ENCODE assay signal across 9 cellular contexts in genomic region chr1:212794561-212795014, GRCh38. TPM values are rescaled to one million over a fixed set of nuclear protein-coding genes. Genes with fewer than 3 reads are reported as not detected.
A peak's percentile ranks its signal among the peaks of the same experiment; 100 is the strongest.
DNase-seq lines count a peak whose midpoint lies in the region; ATAC-seq and TF ChIP-seq lines count a peak whose summit lies in the region.
"Had no signal": no experiment of that assay in that cellular context is flagged by ENCODE, and none has a peak within 500 bp of the region (broad histone marks: within the 10 kb centered on the region; RNA-seq: fewer than 3 reads in every experiment).

No MANE protein-coding gene starts in this region.

- DNase-seq in Kasumi-1 (lab: John Stamatoyannopoulos, UW) (peak; percentile 90 to 92), H9 (no peak), NCI-H526 treated with DMSO at 0.1 percent for 48 hours (lab: John Stamatoyannopoulos, UW) (no peak)
- DNase-seq in effector memory CD8-positive, alpha-beta T cell: peak in 1 of 3 experiments; percentile 7
- no peak for DNase-seq in stimulated activated CD4-positive, alpha-beta T cell treated with anti-CD3 and anti-CD28 coated beads, Interleukin-2, amount 100 ng/mL, for 48 hours
- no peak for DNase-seq in activated CD4-positive, CD25-positive, alpha-beta regulatory T cell (lab: John Stamatoyannopoulos, UW)

- no peak overlapping the region for H2BK5ac ChIP-seq in H9 (ENCODE audit: insufficient read length, low read length)

- no peak overlapping the region for H3T11ph ChIP-seq in H9 (ENCODE audit: low read length)

- no peak overlapping the region for H3K27ac ChIP-seq in H9 (ENCODE audit: insufficient read length, low read depth, low read length)

- H4K5ac ChIP-seq in H9 (ENCODE audit: insufficient read length, low read depth, low read length): no peak overlapping the region

- H3K9me3 ChIP-seq in H9 (ENCODE audit: control insufficient read depth, low read depth, low read length): no peaks in the 10 kb centered on the region

- H3K23me2 ChIP-seq in H9 (ENCODE audit: insufficient read length, low read depth, low read length, poor library complexity, severe bottlenecking): peaks cover 7% of the 10 kb centered on the region

- no CpG with 5 or more reads among the region's 1 CpG for WGBS in H9 (ENCODE audit: extremely low coverage, insufficient read length, low lambda C conversion rate)

- H3K4ac ChIP-seq in H9 (ENCODE audit: low read depth, low read length): no peak overlapping the region

- H4K91ac ChIP-seq in H9 (ENCODE audit: insufficient read length, low read depth, low read length): no peak overlapping the region

- H2BK12ac ChIP-seq in H9 (ENCODE audit: insufficient read length, low read depth, low read length): no peak overlapping the region

- H3K18ac ChIP-seq in H9 (ENCODE audit: insufficient read length, low read depth, low read length): no peak overlapping the region

- no peak overlapping the region for H3K4me2 ChIP-seq in H9 (ENCODE audit: insufficient read depth, insufficient read length, low read length)

- TF ChIP-seq CTCF in H9 (conservative IDR thresholded peaks at IDR 0.05): no peak

- no peaks in the 10 kb centered on the region for H3K79me1 ChIP-seq in H9 (ENCODE audit: insufficient read depth, low read depth, low read length, poor library complexity, severe bottlenecking)

- H4K20me1 ChIP-seq in H9 (ENCODE audit: control insufficient read depth, insufficient read depth, insufficient read length): no peaks in the 10 kb centered on the region

- no peak overlapping the region for H4K8ac ChIP-seq in H9 (replicated peaks; ENCODE audit: insufficient read length, low read depth, low read length)

- H3K56ac ChIP-seq in H9 (ENCODE audit: insufficient read length, low read depth, low read length): no peak overlapping the region

- H3K4me1 Mint-ChIP-seq in effector memory CD8-positive, alpha-beta T cell (ENCODE audit: low read depth in 2 of 2): peaks cover 30 to 34% of the 10 kb centered on the region in 2 donors
- H3K4me1 Mint-ChIP-seq in H9: peaks cover 8 to 14% of the 10 kb centered on the region in 2 experiments

- H2BK120ac ChIP-seq in H9 (ENCODE audit: low read depth, low read length, poor library complexity, severe bottlenecking): no peak overlapping the region

- no peaks in the 10 kb centered on the region for H3K27me3 Mint-ChIP-seq in effector memory CD8-positive, alpha-beta T cell
- no peaks in the 10 kb centered on the region for H3K27me3 Mint-ChIP-seq in H9 (ENCODE audit: low read depth)

- H3K79me2 ChIP-seq in H9 (ENCODE audit: insufficient read depth, low read length): peaks cover 2% of the 10 kb centered on the region; the same call in 1 of the 2 replicates

- peak overlapping the region in 1 of 2 donors; percentile 32 for H3K4me3 Mint-ChIP-seq in effector memory CD8-positive, alpha-beta T cell
- no peak overlapping the region for H3K4me3 Mint-ChIP-seq in H9

- H3K9ac ChIP-seq in H9 (ENCODE audit: extremely low read depth, insufficient read length, low read length): no peak overlapping the region

- no peak overlapping the region for H3K14ac ChIP-seq in H9 (ENCODE audit: insufficient read depth, low read length)

- H3K9me3 Mint-ChIP-seq in effector memory CD8-positive, alpha-beta T cell: no peaks in the 10 kb centered on the region
- no peaks in the 10 kb centered on the region for H3K9me3 Mint-ChIP-seq in H9

- H2BK15ac ChIP-seq in H9 (ENCODE audit: low read depth, low read length): no peak overlapping the region

- H3K4me1 ChIP-seq in H9 (ENCODE audit: insufficient read depth, low read length): no peaks in the 10 kb centered on the region; the same call in 1 of the 2 replicates

- H2AK5ac ChIP-seq in H9 (ENCODE audit: insufficient read length, low read length): no peak overlapping the region

- no peak overlapping the region for H2BK20ac ChIP-seq in H9 (ENCODE audit: low read depth, low read length, poor library complexity, severe bottlenecking)

- peak overlapping the region; percentile 15 to 92 for H3K27ac Mint-ChIP-seq in effector memory CD8-positive, alpha-beta T cell
- H3K27ac Mint-ChIP-seq in H9: no peak overlapping the region; a peak in 2 of 7 replicates

- H3K27me3 ChIP-seq in H9 (ENCODE audit: insufficient read depth, low read length): no peaks in the 10 kb centered on the region

- H3K23ac ChIP-seq in H9 (ENCODE audit: insufficient read length, low read depth, low read length): no peak overlapping the region

- peaks cover 22% of the 10 kb centered on the region for H3K36me3 Mint-ChIP-seq in effector memory CD8-positive, alpha-beta T cell (ENCODE audit: insufficient read depth)
- peaks cover 5 to 27% (median 18%) of the 10 kb centered on the region in 3 experiments for H3K36me3 Mint-ChIP-seq in H9 (ENCODE audit: insufficient read depth in 1 of 3, low read depth in 3 of 3)

- ATAC-seq in GM18519 (IDR thresholded peaks at IDR 0.05; ENCODE audit: low FRiP score, unreplicated experiment) (peak; percentile 82), GM21737 (IDR thresholded peaks at IDR 0.05; ENCODE audit: unreplicated experiment) (peak; percentile 72)
- peak; percentile 23 for ATAC-seq in effector memory CD8-positive, alpha-beta T cell (replicated peaks)
- ATAC-seq: Panc1 had no signal

- no peak overlapping the region for H2AFZ ChIP-seq in H9 (ENCODE audit: low read length)

RNA-seq across cellular contexts. Expression of gene TATDN3, which starts 2.9 kb away (rescaled TPM):
- 13.8 and 14.2 TPM in 2 replicates for total RNA-seq in H9 (2021)

RNA-seq across cellular contexts. Expression of gene NSL1, which starts 3.0 kb away (rescaled TPM):
- 48.3 and 49.3 TPM in 2 replicates for total RNA-seq in H9 (2021)

RNA-seq across cellular contexts. Expression of gene SPATA45, which starts 52.9 kb away (rescaled TPM):
- 0.66 and 0.68 TPM in 2 replicates for total RNA-seq in H9 (2021)

Comparison
In these comparisons a context has a peak if more than half of its experiments do, and no peak if none do; other contexts are left out.
1. ATAC-seq: peak in every context shown above with its lines; median percentile 82 in GM18519; 72 in GM21737; 23 in effector memory CD8-positive, alpha-beta T cell.
2. DNase-seq: peak in Kasumi-1 (2 of 2); none in stimulated activated CD4-positive, alpha-beta T cell treated with anti-CD3 and anti-CD28 coated beads, Interleukin-2, amount 100 ng/mL, for 48 hours (0 of 2), activated CD4-positive, CD25-positive, alpha-beta regulatory T cell (0 of 4), H9 (single experiment) and NCI-H526 treated with DMSO at 0.1 percent for 48 hours (single experiment).
3. H3K27ac Mint-ChIP-seq: peak in effector memory CD8-positive, alpha-beta T cell (2 of 2); none in H9 (0 of 3).